Comparison of ENCODE assay signal across 8 cellular contexts in the genomic region with DNA sequence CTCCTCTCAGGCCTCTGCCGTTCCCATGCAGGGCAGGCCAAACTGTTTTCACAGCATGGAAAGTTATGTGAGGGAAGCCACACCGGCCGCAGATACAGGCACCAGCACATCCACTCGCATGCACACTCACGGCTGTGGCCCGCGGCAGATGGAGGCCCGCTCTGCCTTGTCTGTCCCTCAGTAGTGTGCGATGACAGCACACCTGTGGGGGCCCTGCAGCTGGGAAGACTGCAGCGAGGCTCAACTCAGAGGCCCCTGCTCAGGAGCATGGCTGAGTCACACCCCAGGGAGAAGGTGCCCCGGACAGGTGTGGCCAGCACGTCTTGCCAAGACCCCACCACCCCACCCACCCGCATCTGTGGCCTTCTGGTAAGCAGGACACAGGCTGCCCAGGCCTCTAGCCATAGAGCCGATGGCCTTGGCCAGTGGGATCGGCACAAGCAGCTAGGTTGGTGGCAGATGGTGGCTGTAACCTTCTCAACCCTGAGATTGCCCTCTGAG. TPM values are rescaled to one million over a fixed set of nuclear protein-coding genes. Genes with fewer than 3 reads are reported as not detected.
DNase-seq lines count a peak whose midpoint lies in the region; ATAC-seq and TF ChIP-seq lines count a peak whose summit lies in the region.

No MANE protein-coding gene starts in this region.

- peak overlapping the region; percentile 65 for H3K27ac Mint-ChIP-seq in activated naive CD8-positive, alpha-beta T cell treated with anti-CD3 and anti-CD28 coated beads, Interleukin-2, amount 50 U/mL, for 24 hours

- POLR2A ChIA-PET in AG04449 (lab: Yijun Ruan, JAX): no interaction called here

- ATAC-seq in activated naive CD8-positive, alpha-beta T cell treated with anti-CD3 and anti-CD28 coated beads, Interleukin-2, amount 50 U/mL, for 24 hours: no peak
- ATAC-seq in GM19452 (IDR thresholded peaks at IDR 0.05; ENCODE audit: unreplicated experiment) (no peak), HG03280 (IDR thresholded peaks at IDR 0.05; ENCODE audit: unreplicated experiment) (no peak), GM21447 (IDR thresholded peaks at IDR 0.05; ENCODE audit: unreplicated experiment) (no peak)

- no peaks in the 10 kb centered on the region for H3K9me3 Mint-ChIP-seq in activated naive CD8-positive, alpha-beta T cell treated with anti-CD3 and anti-CD28 coated beads, Interleukin-2, amount 50 U/mL, for 24 hours

- WGBS in stomach, 5 donors: 88 to 95% (median 89%) methylated on average over 11 to 15 of the region's 15 CpGs

- DNase-seq in AG04449 (ENCODE audit: low read depth, low spot score) (no peak), HFF-Myc (ENCODE audit: extremely low read depth, low read depth) (no peak), myocyte (ENCODE audit: low read depth) (peak; percentile 34), stomach (no peak)
- DNase-seq in activated naive CD8-positive, alpha-beta T cell treated with anti-CD3 and anti-CD28 coated beads, Interleukin-2, amount 50 U/mL, for 24 hours: no peak

- peaks cover 30 to 48% (median 41%) of the 10 kb centered on the region in 4 donors for H3K4me1 ChIP-seq in stomach

- TF ChIP-seq CTCF in AG04449 (IDR thresholded peaks at IDR 0.05; ENCODE audit: insufficient read depth, low read length, missing control alignments) (no peak), HFF-Myc (IDR thresholded peaks at IDR 0.05; ENCODE audit: low read depth, low read length, missing control alignments) (no peak), stomach (IDR thresholded peaks at IDR 0.05) (no peak)

- peak overlapping the region; percentile 74 for H3K4me3 Mint-ChIP-seq in activated naive CD8-positive, alpha-beta T cell treated with anti-CD3 and anti-CD28 coated beads, Interleukin-2, amount 50 U/mL, for 24 hours

- H3K36me3 Mint-ChIP-seq in activated naive CD8-positive, alpha-beta T cell treated with anti-CD3 and anti-CD28 coated beads, Interleukin-2, amount 50 U/mL, for 24 hours (ENCODE audit: low read depth): peaks cover 17% of the 10 kb centered on the region

- CTCF ChIA-PET in AG04449 (lab: Yijun Ruan, JAX): interaction anchor here (1.3 to 3.0 kb wide), 6 partner anchors 11 to 211 kb away, joined by 3 to 12 read pairs (median 4); no protein-coding TSS in a partner anchor

- H3K9me3 ChIP-seq in stomach: no peaks in the 10 kb centered on the region

- H3K27me3 ChIP-seq in stomach: no peaks in the 10 kb centered on the region

- TF ChIP-seq EP300 in stomach (IDR thresholded peaks at IDR 0.05): no peak

- intact Hi-C loops in stomach (cut with DNase I; ENCODE audit: low total_unique reads): no loop called here

- peak overlapping the region in 1 of 5 donors; percentile 92 for H3K27ac ChIP-seq in stomach

- no peak for TF ChIP-seq POLR2A in stomach (IDR thresholded peaks at IDR 0.05)

- peaks cover 33% of the 10 kb centered on the region for H3K4me1 Mint-ChIP-seq in activated naive CD8-positive, alpha-beta T cell treated with anti-CD3 and anti-CD28 coated beads, Interleukin-2, amount 50 U/mL, for 24 hours

- no peaks in the 10 kb centered on the region for H3K27me3 Mint-ChIP-seq in activated naive CD8-positive, alpha-beta T cell treated with anti-CD3 and anti-CD28 coated beads, Interleukin-2, amount 50 U/mL, for 24 hours

- H3K4me3 ChIP-seq in AG04449 (ENCODE audit: low read depth, low read length) (peak overlapping the region; percentile 75), HFF-Myc (replicated peaks; ENCODE audit: low read depth, low read length) (peak overlapping the region; percentile 92), stomach (peak overlapping the region in 2 of 4 donors; percentile 95 to 98)

- peaks cover 0 to 9% (median 7%) of the 10 kb centered on the region in 4 donors for H3K36me3 ChIP-seq in stomach

RNA-seq across cellular contexts. Expression of gene UBE2J2, which starts 1.3 kb away (rescaled TPM):
- total RNA-seq in myocyte (50.3 and 52.2 TPM in 2 replicates), stomach (100 to 1,000 TPM in 1 of 5 donors, 10 to 100 TPM in 4; 14.0 to 252 (median 48.3) TPM)
- polyA plus RNA-seq in myocyte (2012): 46.6 TPM
- polyA plus RNA-seq in stomach: 10 to 100 TPM; 40.5 to 49.6 (median 44.8) TPM

RNA-seq across cellular contexts. Expression of gene SCNN1D, which starts 5.3 kb away (rescaled TPM):
- 2.2 and 2.5 TPM in 2 replicates for total RNA-seq in myocyte
- 3.7 TPM for polyA plus RNA-seq in myocyte (2012)
- total RNA-seq in stomach: 1 to 10 TPM in 4 of 5 donors, under 1 TPM in 1; 0.43 to 7.6 (median 3.5) TPM
- polyA plus RNA-seq in stomach: 1 to 10 TPM; 4.7 to 6.1 (median 4.8) TPM

RNA-seq across cellular contexts. Expression of gene C1QTNF12, which starts 28.5 kb away (rescaled TPM):
- total RNA-seq in myocyte: 1.2 TPM in 1 of 2 replicates, not detected in the other
- polyA plus RNA-seq in myocyte (2012): 1.9 TPM
- 10 to 100 TPM in 2 of 5 donors, 1 to 10 TPM in 2, not detected in 1; 1.5 to 21.3 (median 6.4) TPM for total RNA-seq in stomach
- polyA plus RNA-seq in stomach: 1 to 10 TPM in 2 of 3 donors, not detected in 1; 1.6 to 3.2 TPM

RNA-seq across cellular contexts. Expression of gene ACAP3, which starts 32.7 kb away (rescaled TPM):
- total RNA-seq in myocyte: 97.3 and 106 TPM in 2 replicates
- 56.4 TPM for polyA plus RNA-seq in myocyte (2012)
- 100 to 1,000 TPM in 1 of 5 donors, 10 to 100 TPM in 4; 31.9 to 374 (median 77.0) TPM for total RNA-seq in stomach
- polyA plus RNA-seq in stomach: 10 to 100 TPM; 17.9 to 46.1 (median 43.0) TPM

RNA-seq across cellular contexts. Expression of gene PUSL1, which starts 33.4 kb away (rescaled TPM):
- total RNA-seq in myocyte: 41.6 and 43.4 TPM in 2 replicates
- polyA plus RNA-seq in myocyte (2012): 22.1 TPM
- total RNA-seq in stomach: 10 to 100 TPM in 3 of 5 donors, 1 to 10 TPM in 1, not detected in 1; 5.9 to 64.9 (median 51.4) TPM
- polyA plus RNA-seq in stomach: 10 to 100 TPM; 15.2 to 25.5 (median 23.8) TPM
